In the genomic region with DNA sequence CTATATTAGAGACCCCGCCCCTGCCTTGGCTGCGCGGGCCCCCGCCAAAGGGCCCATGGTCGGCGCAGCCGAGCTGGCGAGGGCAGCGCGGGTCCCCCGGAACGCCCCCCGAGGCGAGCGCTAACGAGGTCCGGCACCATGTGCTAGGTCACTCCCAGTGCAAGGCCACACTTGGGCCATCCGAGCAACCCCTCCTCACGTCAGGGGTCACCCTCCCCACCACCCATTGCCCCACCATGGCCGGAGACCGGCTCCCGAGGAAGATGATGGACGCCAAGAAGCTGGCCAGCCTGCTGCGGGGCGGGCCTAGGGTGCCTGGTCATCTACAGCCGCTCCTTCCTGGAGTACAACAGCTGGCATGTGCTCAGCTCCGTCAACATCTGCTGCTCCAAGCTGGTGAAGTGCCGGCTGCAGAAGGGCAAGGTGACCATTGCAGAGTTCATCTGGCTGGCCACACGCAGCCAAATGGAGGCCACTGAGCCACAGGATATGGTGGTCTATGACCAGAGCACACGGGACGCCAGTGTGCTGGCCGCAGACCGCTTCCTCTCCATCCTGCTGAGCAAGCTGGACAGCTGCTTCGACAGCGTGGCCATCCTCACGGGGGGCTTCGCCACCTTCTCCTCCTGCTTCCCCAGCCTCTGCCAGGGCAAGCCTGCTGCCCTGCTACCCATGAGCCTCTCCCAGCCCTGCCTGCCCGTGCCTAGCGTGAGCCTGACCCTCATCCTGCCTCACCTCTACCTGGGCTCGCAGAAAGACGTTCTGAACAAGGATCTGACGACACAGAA, we compare ENCODE assay signal across 7 cellular contexts. TPM values are rescaled to one million over a fixed set of nuclear protein-coding genes. Genes with fewer than 3 reads are reported as not detected.
DNase-seq lines count a peak whose midpoint lies in the region; ATAC-seq and TF ChIP-seq lines count a peak whose summit lies in the region.
"Had no signal": no experiment of that assay in that cellular context is flagged by ENCODE, and none has a peak within 500 bp of the region (broad histone marks: within the 10 kb centered on the region; RNA-seq: fewer than 3 reads in every experiment).

No MANE protein-coding gene starts in this region.

- H2BK120ac ChIP-seq in H9 (ENCODE audit: low read depth, low read length, poor library complexity, severe bottlenecking) = no peak overlapping the region

- no peak overlapping the region; a peak in 1 of 7 replicates for H3K27ac Mint-ChIP-seq in H9
- H3K27ac Mint-ChIP-seq in activated naive CD8-positive, alpha-beta T cell treated with anti-CD3 and anti-CD28 coated beads, Interleukin-2, amount 50 U/mL, for 24 hours = no peak overlapping the region

- H2BK5ac ChIP-seq in H9 (ENCODE audit: insufficient read length, low read length) = no peak overlapping the region

- H3K4ac ChIP-seq in H9 (ENCODE audit: low read depth, low read length) = no peak overlapping the region

- H3K27me3 Mint-ChIP-seq in H9 (ENCODE audit: low read depth) = no peaks in the 10 kb centered on the region
- no peaks in the 10 kb centered on the region for H3K27me3 Mint-ChIP-seq in activated naive CD8-positive, alpha-beta T cell treated with anti-CD3 and anti-CD28 coated beads, Interleukin-2, amount 50 U/mL, for 24 hours

- H4K91ac ChIP-seq in H9 (ENCODE audit: insufficient read length, low read depth, low read length) = no peak overlapping the region

- H3K27me3 ChIP-seq in H9 (ENCODE audit: insufficient read depth, low read length) (no peaks in the 10 kb centered on the region), neural cell (ENCODE audit: insufficient read depth, low read depth, low read length) (no peaks in the 10 kb centered on the region)

- H3K4me1 Mint-ChIP-seq in H9 = peaks cover 2 to 3% of the 10 kb centered on the region in 2 experiments; a peak in 2 of 4 replicates
- peaks cover 15% of the 10 kb centered on the region for H3K4me1 Mint-ChIP-seq in activated naive CD8-positive, alpha-beta T cell treated with anti-CD3 and anti-CD28 coated beads, Interleukin-2, amount 50 U/mL, for 24 hours

- ATAC-seq in activated naive CD8-positive, alpha-beta T cell treated with anti-CD3 and anti-CD28 coated beads, Interleukin-2, amount 50 U/mL, for 24 hours = no peak
- no peak for ATAC-seq in GM18861 (IDR thresholded peaks at IDR 0.05; ENCODE audit: unreplicated experiment)
- no peak for ATAC-seq in HG02840 (IDR thresholded peaks at IDR 0.05; ENCODE audit: low FRiP score, unreplicated experiment)

- no peak overlapping the region for H3K56ac ChIP-seq in H9 (ENCODE audit: insufficient read length, low read depth, low read length)

- no peaks in the 10 kb centered on the region for H3F3A ChIP-seq in neural cell (ENCODE audit: insufficient read depth, low read length, poor library complexity, severe bottlenecking)

- H2BK12ac ChIP-seq in H9 (ENCODE audit: insufficient read length, low read depth, low read length) = no peak overlapping the region

- peaks cover 7 to 19% (median 17%) of the 10 kb centered on the region in 3 experiments; a peak in 6 of 7 replicates for H3K36me3 Mint-ChIP-seq in H9 (ENCODE audit: insufficient read depth in 1 of 3, low read depth in 3 of 3)
- H3K36me3 Mint-ChIP-seq in activated naive CD8-positive, alpha-beta T cell treated with anti-CD3 and anti-CD28 coated beads, Interleukin-2, amount 50 U/mL, for 24 hours (ENCODE audit: low read depth) = peaks cover 19% of the 10 kb centered on the region

- DNase-seq in H9 (no peak), NCI-H146 (lab: John Stamatoyannopoulos, UW) (no peak)
- DNase-seq in activated naive CD8-positive, alpha-beta T cell treated with anti-CD3 and anti-CD28 coated beads, Interleukin-2, amount 50 U/mL, for 24 hours = no peak
- DNase-seq: stimulated activated CD4-positive, alpha-beta T cell treated with anti-CD3 and anti-CD28 coated beads, Interleukin-4, amount 100 ng/mL, for 24 hours had no signal

- H3K4me2 ChIP-seq in H9 (ENCODE audit: insufficient read depth, insufficient read length, low read length) = no peak overlapping the region
- peak overlapping the region; percentile 75 for H3K4me2 ChIP-seq in neural cell (ENCODE audit: low read length)

- no peak for TF ChIP-seq EP300 in neural cell (conservative IDR thresholded peaks at IDR 0.05; ENCODE audit: poor library complexity, severe bottlenecking)

- no peak overlapping the region for H4K8ac ChIP-seq in H9 (replicated peaks; ENCODE audit: insufficient read length, low read depth, low read length)

- no peak overlapping the region for H3K23ac ChIP-seq in H9 (ENCODE audit: insufficient read length, low read depth, low read length)

- no peak overlapping the region for H2BK15ac ChIP-seq in H9 (ENCODE audit: low read depth, low read length)

- no peak overlapping the region for H2AFZ ChIP-seq in H9 (ENCODE audit: low read length)
- H2AFZ ChIP-seq in neural cell (ENCODE audit: low read depth, low read length) = no peak overlapping the region

- no CpG with 5 or more reads among the region's 42 CpGs for WGBS in H9 (ENCODE audit: extremely low coverage, insufficient read length, low lambda C conversion rate)

- no peak overlapping the region for H2AK5ac ChIP-seq in H9 (ENCODE audit: insufficient read length, low read length)

- H3K9ac ChIP-seq in H9 (ENCODE audit: extremely low read depth, insufficient read length, low read length) = no peak overlapping the region
- H3K9ac ChIP-seq in neural cell (ENCODE audit: low read length) = no peak overlapping the region

- no peaks in the 10 kb centered on the region for H3K36me3 ChIP-seq in neural cell (ENCODE audit: insufficient read depth, low read length)

- H3K9me3 Mint-ChIP-seq in H9 = no peaks in the 10 kb centered on the region
- no peaks in the 10 kb centered on the region for H3K9me3 Mint-ChIP-seq in activated naive CD8-positive, alpha-beta T cell treated with anti-CD3 and anti-CD28 coated beads, Interleukin-2, amount 50 U/mL, for 24 hours

- no peak overlapping the region for H2BK20ac ChIP-seq in H9 (ENCODE audit: low read depth, low read length, poor library complexity, severe bottlenecking)

- no peaks in the 10 kb centered on the region for H4K20me1 ChIP-seq in H9 (ENCODE audit: control insufficient read depth, insufficient read depth, insufficient read length)
- no peaks in the 10 kb centered on the region for H4K20me1 ChIP-seq in neural cell (ENCODE audit: insufficient read depth)

- no peak overlapping the region for H3K18ac ChIP-seq in H9 (ENCODE audit: insufficient read length, low read depth, low read length)

- H3K9me2 ChIP-seq in neural cell (ENCODE audit: insufficient read depth, low read length) = no peaks in the 10 kb centered on the region

- H3K27ac ChIP-seq in H9 (ENCODE audit: insufficient read length, low read depth, low read length) = no peak overlapping the region
- no peak overlapping the region for H3K27ac ChIP-seq in neural cell (ENCODE audit: low read length)

- H3T11ph ChIP-seq in H9 (ENCODE audit: low read length) = no peak overlapping the region

- no peak overlapping the region for H3K14ac ChIP-seq in H9 (ENCODE audit: insufficient read depth, low read length)

- no peak for TF ChIP-seq CTCF in H9 (conservative IDR thresholded peaks at IDR 0.05)
- TF ChIP-seq CTCF in neural cell (IDR thresholded peaks at IDR 0.05; ENCODE audit: poor library complexity, severe bottlenecking) = no peak

- H3K23me2 ChIP-seq in H9 (ENCODE audit: insufficient read length, low read depth, low read length, poor library complexity, severe bottlenecking) = no peaks in the 10 kb centered on the region

- no peaks in the 10 kb centered on the region for H3K9me3 ChIP-seq in H9 (ENCODE audit: control insufficient read depth, low read depth, low read length)
- H3K9me3 ChIP-seq in neural cell (ENCODE audit: low read length) = no peaks in the 10 kb centered on the region

- H4K5ac ChIP-seq in H9 (ENCODE audit: insufficient read length, low read depth, low read length) = no peak overlapping the region

- H3K79me2 ChIP-seq in H9 (ENCODE audit: insufficient read depth, low read length) = no peaks in the 10 kb centered on the region; the same call in 1 of the 2 replicates
- H3K79me2 ChIP-seq in neural cell (replicated peaks; ENCODE audit: insufficient read depth, low read length) = peaks cover 13% of the 10 kb centered on the region

- peaks cover 5% of the 10 kb centered on the region for H3K79me1 ChIP-seq in H9 (ENCODE audit: insufficient read depth, low read depth, low read length, poor library complexity, severe bottlenecking)

- H3K4me3 ChIP-seq in neural cell (ENCODE audit: low read length) = peak overlapping the region; percentile 75

- no peaks in the 10 kb centered on the region for H3K4me1 ChIP-seq in H9 (ENCODE audit: insufficient read depth, low read length)

- TF ChIP-seq RAD21 in neural cell (conservative IDR thresholded peaks at IDR 0.05) = no peak

- peak overlapping the region; percentile 68 to 98; a peak in 4 of 5 replicates for H3K4me3 Mint-ChIP-seq in H9
- H3K4me3 Mint-ChIP-seq in activated naive CD8-positive, alpha-beta T cell treated with anti-CD3 and anti-CD28 coated beads, Interleukin-2, amount 50 U/mL, for 24 hours = peak overlapping the region; percentile 39

RNA-seq across cellular contexts. Expression of a gene that starts 12.4 kb away (rescaled TPM):
- 62.4 and 63.0 TPM in 2 replicates for total RNA-seq in H9 (2021)
- polyA plus RNA-seq in neural cell = 43.0 and 44.8 TPM in 2 replicates
- polyA minus RNA-seq in neural cell = 67.4 and 82.5 TPM in 2 replicates

RNA-seq across cellular contexts. Expression of a gene that starts 33.9 kb away (rescaled TPM):
- total RNA-seq in H9 (2021) = 5.2 and 5.5 TPM in 2 replicates
- 6.5 and 8.2 TPM in 2 replicates for polyA plus RNA-seq in neural cell
- polyA minus RNA-seq in neural cell = 5.4 and 8.8 TPM in 2 replicates

RNA-seq across cellular contexts. Expression of a gene that starts 50.1 kb away (rescaled TPM):
- 41.1 and 45.9 TPM in 2 replicates for total RNA-seq in H9 (2021)
- polyA plus RNA-seq in neural cell = 82.5 and 88.8 TPM in 2 replicates
- polyA minus RNA-seq in neural cell = 17.8 and 21.2 TPM in 2 replicates

RNA-seq across cellular contexts. Expression of a gene that starts 53.6 kb away (rescaled TPM):
- 41.0 and 44.3 TPM in 2 replicates for total RNA-seq in H9 (2021)
- 69.1 and 83.2 TPM in 2 replicates for polyA plus RNA-seq in neural cell
- polyA minus RNA-seq in neural cell = 59.4 and 93.7 TPM in 2 replicates
